In genomic region chr1:24384251-24385090, GRCh38 we compare ENCODE assay signal across 8 cellular contexts. TPM values are rescaled to one million over a fixed set of nuclear protein-coding genes. Genes with fewer than 3 reads are reported as not detected.
DNase-seq lines count a peak whose midpoint lies in the region; ATAC-seq and TF ChIP-seq lines count a peak whose summit lies in the region.

No MANE protein-coding gene starts in this region.

- no peaks in the 10 kb centered on the region for H3K9me3 Mint-ChIP-seq in activated naive CD4-positive, alpha-beta T cell treated with anti-CD3 and anti-CD28 coated beads for 36 hours

- peak; percentile 71 for DNase-seq in activated naive CD4-positive, alpha-beta T cell treated with anti-CD3 and anti-CD28 coated beads for 36 hours
- peak; percentile 58 for DNase-seq in lung (ENCODE audit: low spot score)
- DNase-seq in NAMALWA (ENCODE audit: low spot score), result no peak
- no peak for DNase-seq in NCI-H1092 treated with DMSO at 0.1 percent for 48 hours (lab: John Stamatoyannopoulos, UW)

- H3K9me3 ChIP-seq in lung (ENCODE audit: control insufficient read depth in 2 of 2, insufficient read depth in 1 of 2, low read length in 1 of 2), result no peaks in the 10 kb centered on the region

- peaks cover 0 to 16% of the 10 kb centered on the region in 2 donors for H3K4me1 ChIP-seq in lung (ENCODE audit: control insufficient read depth in 2 of 2, insufficient read depth in 2 of 2, low read length in 2 of 2)

- H3K27ac ChIP-seq in lung (ENCODE audit: low read depth in 1 of 2, low read length in 1 of 2), result peak overlapping the region in 1 of 2 donors; percentile 84

- peaks cover 0 to 2% of the 10 kb centered on the region in 2 donors for H3K36me3 ChIP-seq in lung (ENCODE audit: control insufficient read depth in 2 of 2, insufficient read depth in 2 of 2, low read length in 2 of 2)

- intact Hi-C loops in activated naive CD4-positive, alpha-beta T cell treated with anti-CD3 and anti-CD28 coated beads for 36 hours (cut with micrococcal nuclease), result loop anchor here (1.0 to 2.0 kb wide), 3 partner anchors 19 to 34 kb away; partner anchors contain the start of gene STPG1

- no peak for TF ChIP-seq CTCF in lung (IDR thresholded peaks at IDR 0.05; ENCODE audit: control extremely low read depth, extremely low read depth)

- no peak overlapping the region for H3K27ac Mint-ChIP-seq in activated naive CD4-positive, alpha-beta T cell treated with anti-CD3 and anti-CD28 coated beads for 36 hours

- no peaks in the 10 kb centered on the region for H3K27me3 ChIP-seq in lung (ENCODE audit: control insufficient read depth, insufficient read depth)

- CTCF ChIA-PET in activated naive CD4-positive, alpha-beta T cell treated with anti-CD3 and anti-CD28 coated beads for 36 hours (lab: Charles Lee), result interaction anchor here (0.8 to 7.0 kb wide), 21 partner anchors 9 to 234 kb away, joined by 3 to 108 read pairs (median 4); no protein-coding TSS in a partner anchor

- H3K4me3 Mint-ChIP-seq in activated naive CD4-positive, alpha-beta T cell treated with anti-CD3 and anti-CD28 coated beads for 36 hours, result no peak overlapping the region

- WGBS in lung, 2 donors, result 61 to 64% methylated on average over 13 of the region's 13 CpGs

- peaks cover 19% of the 10 kb centered on the region for H3K4me1 Mint-ChIP-seq in activated naive CD4-positive, alpha-beta T cell treated with anti-CD3 and anti-CD28 coated beads for 36 hours (ENCODE audit: low read depth)

- no peaks in the 10 kb centered on the region for H3K27me3 Mint-ChIP-seq in activated naive CD4-positive, alpha-beta T cell treated with anti-CD3 and anti-CD28 coated beads for 36 hours (ENCODE audit: low read depth)

- no peaks in the 10 kb centered on the region for H3K36me3 Mint-ChIP-seq in activated naive CD4-positive, alpha-beta T cell treated with anti-CD3 and anti-CD28 coated beads for 36 hours (ENCODE audit: low read depth)

- no peak overlapping the region for H3K4me3 ChIP-seq in lung

- peak; percentile 64 for ATAC-seq in GM18498 (IDR thresholded peaks at IDR 0.05; ENCODE audit: unreplicated experiment)
- peak; percentile 65 for ATAC-seq in HG03159 (IDR thresholded peaks at IDR 0.05; ENCODE audit: unreplicated experiment)
- peak; percentile 78 for ATAC-seq in lung (ENCODE audit: insufficient read depth, low FRiP score)
- ATAC-seq in HG03378 (IDR thresholded peaks at IDR 0.05; ENCODE audit: unreplicated experiment), result no peak
- no peak for ATAC-seq in GM21717 (IDR thresholded peaks at IDR 0.05; ENCODE audit: unreplicated experiment)

RNA-seq across cellular contexts. Expression of gene STPG1, which starts 29.1 kb away (rescaled TPM):
- 1 to 10 TPM; 7.4 to 8.9 TPM for total RNA-seq in activated naive CD4-positive, alpha-beta T cell treated with anti-CD3 and anti-CD28 coated beads for 36 hours
- total RNA-seq in lung, result 10 to 100 TPM in 1 of 2 donors, 1 to 10 TPM in 1; 10.0 to 13.5 TPM
- 1 to 10 TPM; 6.7 to 9.5 TPM for polyA plus RNA-seq in lung

RNA-seq across cellular contexts. Expression of gene NIPAL3, which starts 31.1 kb away (rescaled TPM):
- 10 to 100 TPM; 58.1 to 59.2 TPM for total RNA-seq in activated naive CD4-positive, alpha-beta T cell treated with anti-CD3 and anti-CD28 coated beads for 36 hours
- 10 to 100 TPM; 25.7 to 31.8 TPM for total RNA-seq in lung
- 10 to 100 TPM; 11.9 to 14.0 TPM for polyA plus RNA-seq in lung

Comparison
In these comparisons a context has a peak if more than half of its experiments do, and no peak if none do; other contexts are left out.
1. ATAC-seq: peak in GM18498 (single experiment), HG03159 (single experiment) and lung (single experiment); none in HG03378 (single experiment) and GM21717 (single experiment).
2. DNase-seq: peak in activated naive CD4-positive, alpha-beta T cell treated with anti-CD3 and anti-CD28 coated beads for 36 hours (single experiment) and lung (single experiment); none in NAMALWA (single experiment) and NCI-H1092 treated with DMSO at 0.1 percent for 48 hours (single experiment).